8 cellular contexts compared by ENCODE assay signal in genomic region chr4:88007304-88008132, GRCh38. TPM values are rescaled to one million over a fixed set of nuclear protein-coding genes. Genes with fewer than 3 reads are reported as not detected.
DNase-seq lines count a peak whose midpoint lies in the region; ATAC-seq and TF ChIP-seq lines count a peak whose summit lies in the region.

PKD2 (plus strand) TSS chr4:88007635; CDS start chr4:88007734, 99 bp downstream.

- H3K9me3 ChIP-seq in CD4-positive, alpha-beta memory T cell (ENCODE audit: control insufficient read depth in 1 of 2, low read length in 2 of 2): no peaks in the 10 kb centered on the region
- H3K9me3 ChIP-seq in OCI-LY7 (ENCODE audit: low read length) (no peaks in the 10 kb centered on the region), esophagus (ENCODE audit: control insufficient read depth in 2 of 2, insufficient read depth in 1 of 2, low read depth in 1 of 2, low read length in 1 of 2) (no peaks in the 10 kb centered on the region), muscle layer of colon (ENCODE audit: low read length) (no peaks in the 10 kb centered on the region)

- no peaks in the 10 kb centered on the region for H4K20me1 ChIP-seq in OCI-LY7 (ENCODE audit: insufficient read depth, low read length)

- no peaks in the 10 kb centered on the region for H3K9me2 ChIP-seq in OCI-LY7 (ENCODE audit: insufficient read depth, low read length)

- peaks cover 0 to 2% of the 10 kb centered on the region in 2 donors for H3K27me3 Mint-ChIP-seq in CD4-positive, alpha-beta memory T cell

- peak within 1 kb of the TSS; percentile 26; the same call in 1 of the 2 replicates for H2AFZ ChIP-seq in OCI-LY7 (ENCODE audit: low read length)

- intact Hi-C loops in CD4-positive, alpha-beta memory T cell (cut with micrococcal nuclease): no loop called here
- intact Hi-C loops in OCI-LY7 (cut with micrococcal nuclease; ENCODE audit: unreplicated experiment): no loop called here

- ATAC-seq in GM19328 (IDR thresholded peaks at IDR 0.05; ENCODE audit: unreplicated experiment) (peak; percentile 90), HG03460 (IDR thresholded peaks at IDR 0.05; ENCODE audit: unreplicated experiment) (peak; percentile 87)

- no peak for TF ChIP-seq CTCF in OCI-LY7 (conservative IDR thresholded peaks at IDR 0.05; ENCODE audit: low read length)

- peak within 1 kb of the TSS; percentile 57 for H3K4me2 ChIP-seq in OCI-LY7 (ENCODE audit: low read length)

- H3K36me3 Mint-ChIP-seq in CD4-positive, alpha-beta memory T cell: peaks cover 0 to 5% of the 10 kb centered on the region in 2 donors

- no peaks in the 10 kb centered on the region for H3K27me3 ChIP-seq in CD4-positive, alpha-beta memory T cell (ENCODE audit: insufficient read depth, low read length)
- H3K27me3 ChIP-seq in esophagus (ENCODE audit: control insufficient read depth in 1 of 2, insufficient read depth in 2 of 2, low read length in 2 of 2) (no peaks in the 10 kb centered on the region), muscle layer of colon (ENCODE audit: control insufficient read depth in 1 of 2, insufficient read depth in 2 of 2, low read length in 2 of 2) (no peaks in the 10 kb centered on the region)

- no TSS peak for BruUV-seq in OCI-LY7 (replicated peaks; lab: Mats Ljungman, UMichigan)

- peak; percentile 55 to 79 (median 64) for DNase-seq in CD4-positive, alpha-beta memory T cell
- peak; percentile 59 for DNase-seq in OCI-LY7 (ENCODE audit: low spot score)
- peak; percentile 72 for DNase-seq in activated T-cell treated with anti-CD3 and anti-CD28 coated beads, Interleukin-2, amount 50 U/mL, for 1 hour
- peak; percentile 65 for DNase-seq in stimulated activated CD8-positive, alpha-beta memory T cell treated with anti-CD3 and anti-CD28 coated beads, Interleukin-7, amount 100 ng/mL, for 24 hours (ENCODE audit: low read depth)

- peak within 1 kb of the TSS; percentile 72 for H3K9ac ChIP-seq in muscle layer of colon (ENCODE audit: low read length)

- H3K4me1 ChIP-seq in CD4-positive, alpha-beta memory T cell (ENCODE audit: insufficient read depth, low read length): peaks cover 18% of the 10 kb centered on the region
- peaks cover 8% of the 10 kb centered on the region for H3K4me1 ChIP-seq in OCI-LY7 (ENCODE audit: insufficient read depth, low read length, poor library complexity, severe bottlenecking)
- H3K4me1 ChIP-seq in esophagus (ENCODE audit: control insufficient read depth in 2 of 2, insufficient read depth in 2 of 2, low read length in 1 of 2): no peaks in the 10 kb centered on the region
- H3K4me1 ChIP-seq in muscle layer of colon (ENCODE audit: insufficient read depth, low read length): peaks cover 47% of the 10 kb centered on the region

- peak within 1 kb of the TSS in 1 of 2 donors; percentile 38 for H3K4me3 ChIP-seq in CD4-positive, alpha-beta memory T cell (ENCODE audit: low read length in 2 of 2)
- H3K4me3 ChIP-seq in OCI-LY7 (ENCODE audit: low read depth, low read length, poor library complexity, severe bottlenecking) (peak within 1 kb of the TSS; percentile 74), esophagus (ENCODE audit: low read depth in 1 of 2, low read length in 2 of 2) (peak within 1 kb of the TSS; percentile 74 to 94), muscle layer of colon (ENCODE audit: low read depth in 1 of 2, low read length in 2 of 2) (peak within 1 kb of the TSS; percentile 66 to 79)

- no peaks in the 10 kb centered on the region for H3K36me3 ChIP-seq in CD4-positive, alpha-beta memory T cell (ENCODE audit: insufficient read depth, low read length)
- H3K36me3 ChIP-seq in OCI-LY7 (ENCODE audit: insufficient read depth, low read length) (no peaks in the 10 kb centered on the region), esophagus (ENCODE audit: control insufficient read depth in 2 of 2, insufficient read depth in 2 of 2, low read length in 1 of 2) (no peaks in the 10 kb centered on the region), muscle layer of colon (ENCODE audit: insufficient read depth, low read length) (no peaks in the 10 kb centered on the region)

- H3K27ac ChIP-seq in CD4-positive, alpha-beta memory T cell (ENCODE audit: low read depth, low read length): no peak within 1 kb of the TSS
- H3K27ac ChIP-seq in OCI-LY7 (ENCODE audit: low read depth, low read length, poor library complexity, severe bottlenecking): no peak within 1 kb of the TSS
- H3K27ac ChIP-seq in esophagus (ENCODE audit: low read depth in 2 of 2, low read length in 1 of 2): peak within 1 kb of the TSS; percentile 70 to 89
- peak within 1 kb of the TSS; percentile 75 for H3K27ac ChIP-seq in muscle layer of colon (ENCODE audit: low read depth, low read length)

- POLR2A ChIA-PET in CD4-positive, alpha-beta memory T cell (lab: Charles Lee; ENCODE audit: partially characterized antibody): no interaction called here
- POLR2A ChIA-PET in OCI-LY7 (lab: Charles Lee): no interaction called here

- peaks cover 0 to 2% (median 0%) of the 10 kb centered on the region in 8 donors for H3K9me3 Mint-ChIP-seq in CD4-positive, alpha-beta memory T cell

- peak within 1 kb of the TSS; percentile 90 to 98 (median 94) for H3K4me3 Mint-ChIP-seq in CD4-positive, alpha-beta memory T cell

- peaks cover 10% of the 10 kb centered on the region; the same call in 1 of the 2 replicates for H3K79me2 ChIP-seq in OCI-LY7 (ENCODE audit: insufficient read depth, low read depth, low read length)

- CTCF ChIA-PET in CD4-positive, alpha-beta memory T cell (lab: Charles Lee; ENCODE audit: partially characterized antibody): no interaction called here
- CTCF ChIA-PET in OCI-LY7 (lab: Charles Lee; ENCODE audit: unreplicated experiment): no interaction called here

- H3K27ac Mint-ChIP-seq in CD4-positive, alpha-beta memory T cell: peak within 1 kb of the TSS; percentile 27 to 90 (median 59)

- 0% methylated on average over 83 to 117 of the region's 117 CpGs for WGBS in esophagus, 2 donors

- peaks cover 13 to 30% (median 17%) of the 10 kb centered on the region in 4 donors for H3K4me1 Mint-ChIP-seq in CD4-positive, alpha-beta memory T cell

RNA-seq across cellular contexts. Expression of gene PKD2, which starts in this region (rescaled TPM):
- total RNA-seq in CD4-positive, alpha-beta memory T cell: 1 to 10 TPM; 6.8 to 7.5 TPM
- polyA plus RNA-seq in CD4-positive, alpha-beta memory T cell: 1 to 10 TPM in 1 of 2 donors, under 1 TPM in 1; 0.93 to 5.2 TPM
- 4.5 and 8.5 TPM in 2 replicates for total RNA-seq in OCI-LY7 (2014; rRNA removed; shearing (Covaris generic))
- 3.1 and 3.8 TPM in 2 replicates for total RNA-seq in OCI-LY7 (2022)
- 1 to 10 TPM; 5.9 to 6.3 TPM for polyA plus RNA-seq in esophagus

Comparison
In these comparisons a context has a peak if more than half of its experiments do, and no peak if none do; other contexts are left out.
1. H3K27ac ChIP-seq: peak in esophagus (2 of 2) and muscle layer of colon (single experiment); none in CD4-positive, alpha-beta memory T cell (single experiment) and OCI-LY7 (single experiment).
2. Peak in every context shown above with its lines, with median percentiles within 50 percentile points of each other: DNase-seq.